ENCODE assay signal across 1 cellular context in the genomic region with DNA sequence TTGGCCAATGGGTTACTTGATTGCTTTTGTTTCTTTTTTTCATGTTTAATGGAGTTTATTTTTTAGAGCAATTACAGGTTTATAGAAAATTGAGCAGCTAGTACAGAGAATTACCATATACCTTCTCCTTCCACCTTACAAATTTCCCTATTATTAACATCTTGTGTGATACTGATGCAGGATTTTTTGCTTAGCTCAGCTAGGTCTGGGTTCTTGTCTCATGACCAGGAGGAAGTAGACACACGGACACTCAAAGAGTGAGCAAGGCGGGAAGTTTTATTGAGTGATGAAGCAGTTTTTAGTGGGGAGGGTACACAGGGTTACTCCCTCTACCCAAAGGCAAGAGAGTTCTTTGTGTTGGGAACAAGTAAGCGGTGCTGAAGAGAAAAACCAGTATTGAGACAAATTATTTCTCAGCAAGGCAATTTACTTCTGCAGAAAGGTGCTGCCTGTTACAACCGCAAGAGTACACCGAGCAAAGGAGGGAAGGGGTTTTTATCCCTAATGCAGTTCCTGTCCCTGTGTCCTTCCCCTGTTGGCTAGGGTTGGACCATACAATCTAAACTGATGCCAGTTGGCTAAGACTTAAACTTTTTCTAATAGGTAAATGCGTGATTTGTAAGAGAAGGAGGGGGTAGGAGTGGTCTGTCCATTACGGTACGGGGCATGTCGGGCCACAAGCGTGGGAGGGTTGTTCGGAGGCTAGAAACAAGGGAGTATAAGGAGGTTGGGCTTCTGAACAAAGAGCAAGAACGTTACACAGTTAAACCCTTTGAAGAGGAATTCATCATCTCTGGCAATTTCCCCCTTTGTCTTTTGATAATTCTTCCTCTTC.
TF ChIP-seq lines count a peak whose summit lies in the region.

No MANE protein-coding gene starts in this region.

TF ChIP-seq in K562, 482 proteins besides CTCF, POLR2A, EP300 and RAD21 (continued from another document):
- TF ChIP-seq RERE (CRISPR knock-in tag; IDR thresholded peaks at IDR 0.05; ENCODE audit: borderline replicate concordance) (no peak), SMARCA5 (IDR thresholded peaks at IDR 0.05) (no peak), RBM25 (IDR thresholded peaks at IDR 0.05; ENCODE audit: low read depth, low read length, severe bottlenecking) (no peak), MXI1 (IDR thresholded peaks at IDR 0.05; ENCODE audit: low read depth, low read length) (no peak), YBX1 (IDR thresholded peaks at IDR 0.05) (no peak), ETV5 (CRISPR knock-in tag; IDR thresholded peaks at IDR 0.05; ENCODE audit: low read depth) (no peak), ZNF561 (CRISPR knock-in tag; conservative IDR thresholded peaks at IDR 0.05) (peak; percentile 86), NR1H2 (CRISPR knock-in tag; IDR thresholded peaks at IDR 0.05) (no peak), NR2C1 (IDR thresholded peaks at IDR 0.05) (no peak), NR2C1 (tag; IDR thresholded peaks at IDR 0.05) (no peak), XRCC3 (IDR thresholded peaks at IDR 0.05) (peak; percentile 95), CCNT2 (IDR thresholded peaks at IDR 0.05; ENCODE audit: borderline replicate concordance, extremely low read depth, insufficient read length, low read depth, low read length) (no peak), ZNF232 (CRISPR knock-in tag; IDR thresholded peaks at IDR 0.05) (no peak), ZNF79 (CRISPR knock-in tag; IDR thresholded peaks at IDR 0.05; ENCODE audit: low read depth) (no peak), ZNF217 (CRISPR knock-in tag; IDR thresholded peaks at IDR 0.05) (no peak), ZNF146 (CRISPR knock-in tag; IDR thresholded peaks at IDR 0.05; ENCODE audit: unreplicated experiment) (no peak), NBN (IDR thresholded peaks at IDR 0.05; ENCODE audit: low read depth) (no peak), ZNF316 (IDR thresholded peaks at IDR 0.05) (peak; percentile 32; the same call in 1 of the 2 replicates), SRSF7 (optimal IDR thresholded peaks at IDR 0.05; ENCODE audit: low read depth, low read length) (no peak), ZKSCAN3 (CRISPR knock-in tag; IDR thresholded peaks at IDR 0.05) (no peak), DNMT1 (IDR thresholded peaks at IDR 0.05) (no peak), KAT7 (CRISPR knock-in tag; IDR thresholded peaks at IDR 0.05; ENCODE audit: borderline replicate concordance) (no peak), MIER1 (IDR thresholded peaks at IDR 0.05; ENCODE audit: low read depth) (no peak), CBX1 (IDR thresholded peaks at IDR 0.05; ENCODE audit: low read depth) (peak; percentile 59; the same call in 1 of the 2 replicates), CBX5 (IDR thresholded peaks at IDR 0.05; ENCODE audit: borderline replicate concordance, low read depth) (peak; percentile 93), PHF20 (IDR thresholded peaks at IDR 0.05; ENCODE audit: partially characterized antibody) (no peak)
- TF ChIP-seq, protein P1, sequence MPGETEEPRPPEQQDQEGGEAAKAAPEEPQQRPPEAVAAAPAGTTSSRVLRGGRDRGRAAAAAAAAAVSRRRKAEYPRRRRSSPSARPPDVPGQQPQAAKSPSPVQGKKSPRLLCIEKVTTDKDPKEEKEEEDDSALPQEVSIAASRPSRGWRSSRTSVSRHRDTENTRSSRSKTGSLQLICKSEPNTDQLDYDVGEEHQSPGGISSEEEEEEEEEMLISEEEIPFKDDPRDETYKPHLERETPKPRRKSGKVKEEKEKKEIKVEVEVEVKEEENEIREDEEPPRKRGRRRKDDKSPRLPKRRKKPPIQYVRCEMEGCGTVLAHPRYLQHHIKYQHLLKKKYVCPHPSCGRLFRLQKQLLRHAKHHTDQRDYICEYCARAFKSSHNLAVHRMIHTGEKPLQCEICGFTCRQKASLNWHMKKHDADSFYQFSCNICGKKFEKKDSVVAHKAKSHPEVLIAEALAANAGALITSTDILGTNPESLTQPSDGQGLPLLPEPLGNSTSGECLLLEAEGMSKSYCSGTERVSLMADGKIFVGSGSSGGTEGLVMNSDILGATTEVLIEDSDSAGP (CRISPR knock-in tag; IDR thresholded peaks at IDR 0.05), result no peak
- TF ChIP-seq, protein P2, sequence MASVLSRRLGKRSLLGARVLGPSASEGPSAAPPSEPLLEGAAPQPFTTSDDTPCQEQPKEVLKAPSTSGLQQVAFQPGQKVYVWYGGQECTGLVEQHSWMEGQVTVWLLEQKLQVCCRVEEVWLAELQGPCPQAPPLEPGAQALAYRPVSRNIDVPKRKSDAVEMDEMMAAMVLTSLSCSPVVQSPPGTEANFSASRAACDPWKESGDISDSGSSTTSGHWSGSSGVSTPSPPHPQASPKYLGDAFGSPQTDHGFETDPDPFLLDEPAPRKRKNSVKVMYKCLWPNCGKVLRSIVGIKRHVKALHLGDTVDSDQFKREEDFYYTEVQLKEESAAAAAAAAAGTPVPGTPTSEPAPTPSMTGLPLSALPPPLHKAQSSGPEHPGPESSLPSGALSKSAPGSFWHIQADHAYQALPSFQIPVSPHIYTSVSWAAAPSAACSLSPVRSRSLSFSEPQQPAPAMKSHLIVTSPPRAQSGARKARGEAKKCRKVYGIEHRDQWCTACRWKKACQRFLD (CRISPR knock-in tag; IDR thresholded peaks at IDR 0.05), result no peak
- TF ChIP-seq, protein P3, sequence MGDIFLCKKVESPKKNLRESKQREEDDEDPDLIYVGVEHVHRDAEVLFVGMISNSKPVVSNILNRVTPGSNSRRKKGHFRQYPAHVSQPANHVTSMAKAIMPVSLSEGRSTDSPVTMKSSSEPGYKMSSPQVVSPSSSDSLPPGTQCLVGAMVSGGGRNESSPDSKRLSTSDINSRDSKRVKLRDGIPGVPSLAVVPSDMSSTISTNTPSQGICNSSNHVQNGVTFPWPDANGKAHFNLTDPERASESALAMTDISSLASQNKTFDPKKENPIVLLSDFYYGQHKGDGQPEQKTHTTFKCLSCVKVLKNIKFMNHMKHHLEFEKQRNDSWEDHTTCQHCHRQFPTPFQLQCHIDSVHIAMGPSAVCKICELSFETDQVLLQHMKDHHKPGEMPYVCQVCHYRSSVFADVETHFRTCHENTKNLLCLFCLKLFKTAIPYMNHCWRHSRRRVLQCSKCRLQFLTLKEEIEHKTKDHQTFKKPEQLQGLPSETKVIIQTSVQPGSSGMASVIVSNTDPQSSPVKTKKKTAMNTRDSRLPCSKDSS (IDR thresholded peaks at IDR 0.05; ENCODE audit: low read depth, partially characterized antibody), result peak; percentile 99
